Comparison of ENCODE assay signal across 28 cellular contexts in the genomic region with DNA sequence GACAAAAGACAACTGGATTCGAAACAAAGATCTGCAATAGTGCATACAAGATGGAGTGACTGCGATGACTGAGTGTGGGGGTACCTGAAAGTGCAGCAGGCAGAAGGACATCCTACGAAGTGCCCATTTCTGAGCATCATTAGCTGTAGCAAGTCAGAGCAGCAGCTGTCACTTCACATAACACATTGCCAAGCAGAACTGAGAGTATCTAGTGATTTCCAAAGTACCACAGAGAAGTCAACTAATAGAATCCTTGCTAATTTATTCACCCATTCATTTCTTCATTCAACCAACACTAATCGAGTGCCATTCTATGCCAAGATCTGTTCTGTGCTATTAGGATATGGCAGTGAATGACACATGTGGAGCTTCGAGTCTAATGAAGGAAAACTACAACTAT. TPM values are rescaled to one million over a fixed set of nuclear protein-coding genes. Genes with fewer than 3 reads are reported as not detected.
DNase-seq lines count a peak whose midpoint lies in the region; ATAC-seq, FAIRE-seq and TF ChIP-seq lines count a peak whose summit lies in the region.
"Had no signal": no experiment of that assay in that cellular context is flagged by ENCODE, and none has a peak within 500 bp of the region (broad histone marks: within the 10 kb centered on the region; RNA-seq: fewer than 3 reads in every experiment).

No MANE protein-coding gene starts in this region.

- H3K4me1 ChIP-seq in OCI-LY3 (ENCODE audit: low read length): peaks cover 46% of the 10 kb centered on the region
- H3K4me1 ChIP-seq: BLaER1 treated with 17β-estradiol and CSF1 and Interleukin-3, amounts not matched to agents 10 nM and 100 nM; HAP-1; Peyer's patch had no signal

- no peaks in the 10 kb centered on the region for H3K27me3 ChIP-seq in OCI-LY3 (ENCODE audit: low read depth, low read length)
- H3K27me3 ChIP-seq: BLaER1 treated with 17β-estradiol and CSF1 and Interleukin-3, amounts not matched to agents 10 nM and 100 nM; Peyer's patch had no signal

- no peaks in the 10 kb centered on the region for H3K9me3 ChIP-seq in OCI-LY3 (ENCODE audit: insufficient read depth, low read length)
- H3K9me3 ChIP-seq: BLaER1 treated with 17β-estradiol and CSF1 and Interleukin-3, amounts not matched to agents 10 nM and 100 nM; HAP-1; Peyer's patch had no signal

- TF ChIP-seq POLR2A in GM12891 (IDR thresholded peaks at IDR 0.05; ENCODE audit: low read depth, low read length): no peak

- H3K27me3 Mint-ChIP-seq in stimulated activated memory B cell treated with anti-CD40 and anti-IgM and Interleukin-4, amounts not matched to agents 10 μg/mL and 1 μg/mL and 100 μg/mL, for 72 hours: no peaks in the 10 kb centered on the region
- H3K27me3 Mint-ChIP-seq: CD4-positive, alpha-beta T cell had no signal

- H3K79me2 ChIP-seq in OCI-LY3 (ENCODE audit: low read length): no peaks in the 10 kb centered on the region

- no peak overlapping the region for H3K27ac Mint-ChIP-seq in stimulated activated memory B cell treated with anti-CD40 and anti-IgM and Interleukin-4, amounts not matched to agents 10 μg/mL and 1 μg/mL and 100 μg/mL, for 72 hours
- H3K27ac Mint-ChIP-seq: CD4-positive, alpha-beta T cell; HFFc6; T-helper 1 cell treated with Interleukin-12 subunit alpha and Interleukin-12 subunit beta and Interleukin-4 antibody, amounts not matched to agents 30 μg/mL and 1 μg/mL, for 36 hours had no signal

- no peaks in the 10 kb centered on the region for H4K20me1 ChIP-seq in OCI-LY3 (ENCODE audit: insufficient read depth, low read length)
- H4K20me1 ChIP-seq: BLaER1 treated with 17β-estradiol and CSF1 and Interleukin-3, amounts not matched to agents 10 nM and 100 nM had no signal

- no peak overlapping the region for H2AFZ ChIP-seq in OCI-LY3 (ENCODE audit: low read depth, low read length)

- ATAC-seq in GM19395 (IDR thresholded peaks at IDR 0.05; ENCODE audit: unreplicated experiment): peak; percentile 65
- peak; percentile 68 for ATAC-seq in stimulated activated memory B cell treated with anti-CD40 and anti-IgM and Interleukin-4, amounts not matched to agents 10 μg/mL and 1 μg/mL and 100 μg/mL, for 72 hours
- no peak for ATAC-seq in HG03469 (IDR thresholded peaks at IDR 0.05; ENCODE audit: unreplicated experiment)
- no peak for ATAC-seq in GM18502 (IDR thresholded peaks at IDR 0.05; ENCODE audit: poor library complexity, unreplicated experiment)
- ATAC-seq in GM19467 (IDR thresholded peaks at IDR 0.05; ENCODE audit: unreplicated experiment): no peak
- ATAC-seq: K562 had no signal

- no peaks in the 10 kb centered on the region for H3K36me3 Mint-ChIP-seq in stimulated activated memory B cell treated with anti-CD40 and anti-IgM and Interleukin-4, amounts not matched to agents 10 μg/mL and 1 μg/mL and 100 μg/mL, for 72 hours

- H3K36me3 ChIP-seq in OCI-LY3 (replicated peaks; ENCODE audit: low read depth, low read length): no peaks in the 10 kb centered on the region
- H3K36me3 ChIP-seq: BLaER1 treated with 17β-estradiol and CSF1 and Interleukin-3, amounts not matched to agents 10 nM and 100 nM; HAP-1; Peyer's patch had no signal

- DNase-seq in GM12891 (ENCODE audit: insufficient read length, low spot score): peak; percentile 10
- DNase-seq: CD4-positive, alpha-beta T cell; COR-L47; DMS53; HFFc6; Kasumi-1; NCI-H1105; NCI-H146; NCI-H1930; NCI-H2107; NCI-H526 treated with DMSO at 0.1 percent for 48 hours; OCI-M1; Peyer's patch; SHP77 treated with DMSO at 0.1 percent for 48 hours; SW 1271 had no signal

- H3K27ac ChIP-seq in OCI-LY3 (ENCODE audit: low read length): peak overlapping the region; percentile 38; the same call in 1 of the 2 replicates
- H3K27ac ChIP-seq: BLaER1 treated with 17β-estradiol and CSF1 and Interleukin-3, amounts not matched to agents 10 nM and 100 nM; Peyer's patch had no signal

- no peak for TF ChIP-seq CTCF in OCI-LY3 (IDR thresholded peaks at IDR 0.05; ENCODE audit: low read depth, low read length)

- H3K4me1 Mint-ChIP-seq in stimulated activated memory B cell treated with anti-CD40 and anti-IgM and Interleukin-4, amounts not matched to agents 10 μg/mL and 1 μg/mL and 100 μg/mL, for 72 hours: no peaks in the 10 kb centered on the region

- FAIRE-seq in GM12891 (lab: Jason Lieb, UNC): peak; percentile 68
- FAIRE-seq: A204.1, G401.6, HTR-8/SVneo, K562 had no signal

- peak overlapping the region; percentile 77 for H3K4me2 ChIP-seq in OCI-LY3 (ENCODE audit: low read length)
- H3K4me2 ChIP-seq: BLaER1 treated with 17β-estradiol and CSF1 and Interleukin-3, amounts not matched to agents 10 nM and 100 nM had no signal

- no peaks in the 10 kb centered on the region for H3K9me3 Mint-ChIP-seq in stimulated activated memory B cell treated with anti-CD40 and anti-IgM and Interleukin-4, amounts not matched to agents 10 μg/mL and 1 μg/mL and 100 μg/mL, for 72 hours
- H3K9me3 Mint-ChIP-seq: CD4-positive, alpha-beta T cell; HFFc6; T-helper 1 cell treated with Interleukin-12 subunit alpha and Interleukin-12 subunit beta and Interleukin-4 antibody, amounts not matched to agents 30 μg/mL and 1 μg/mL, for 36 hours had no signal

- peak overlapping the region; percentile 49 for H3K4me3 ChIP-seq in OCI-LY3 (ENCODE audit: low read length)
- H3K4me3 ChIP-seq: BLaER1 treated with 17β-estradiol and CSF1 and Interleukin-3, amounts not matched to agents 10 nM and 100 nM; HAP-1; K562; Peyer's patch had no signal

- no peak overlapping the region for H3K9ac ChIP-seq in OCI-LY3 (ENCODE audit: low read length)
- H3K9ac ChIP-seq: BLaER1 treated with 17β-estradiol and CSF1 and Interleukin-3, amounts not matched to agents 10 nM and 100 nM had no signal

- no peak overlapping the region for H3K4me3 Mint-ChIP-seq in stimulated activated memory B cell treated with anti-CD40 and anti-IgM and Interleukin-4, amounts not matched to agents 10 μg/mL and 1 μg/mL and 100 μg/mL, for 72 hours
- H3K4me3 Mint-ChIP-seq: CD4-positive, alpha-beta T cell; HFFc6; T-helper 1 cell treated with Interleukin-12 subunit alpha and Interleukin-12 subunit beta and Interleukin-4 antibody, amounts not matched to agents 30 μg/mL and 1 μg/mL, for 36 hours had no signal

TF ChIP-seq in GM12891, 5 proteins besides CTCF, POLR2A, EP300 and RAD21:
- TF ChIP-seq POU2F2 (IDR thresholded peaks at IDR 0.05; ENCODE audit: low read depth, low read length) (no peak), SPI1 (IDR thresholded peaks at IDR 0.05; ENCODE audit: low read depth, low read length) (peak; percentile 64)

RNA-seq across cellular contexts. Expression of a gene that starts 31.6 kb away (rescaled TPM):
- 5.7 TPM for polyA plus RNA-seq in GM12891 (2012; ENCODE audit: low read depth, missing spikeins)

RNA-seq across cellular contexts. Expression of a gene that starts 37.4 kb away (rescaled TPM):
- polyA plus RNA-seq in GM12891 (2012; ENCODE audit: low read depth, missing spikeins): 12.9 TPM

Comparison
In these comparisons a context has a peak if more than half of its experiments do, and no peak if none do; other contexts are left out.
1. ATAC-seq: peak in GM19395 (single experiment) and stimulated activated memory B cell treated with anti-CD40 and anti-IgM and Interleukin-4, amounts not matched to agents 10 μg/mL and 1 μg/mL and 100 μg/mL, for 72 hours (single experiment); none in HG03469 (single experiment), GM18502 (single experiment) and GM19467 (single experiment).